Comparison of ENCODE assay signal across 4 cellular contexts in genomic region chr3:41296556-41296955, GRCh38.
"Had no signal": no experiment of that assay in that cellular context is flagged by ENCODE, and none has a peak within 500 bp of the region (broad histone marks: within the 10 kb centered on the region; RNA-seq: fewer than 3 reads in every experiment).

No MANE protein-coding gene starts in this region.

- H3K4me1 Mint-ChIP-seq: GM23338, H9, IgD-negative memory B cell had no signal

- H3K4me3 Mint-ChIP-seq: GM23338, H9, IgD-negative memory B cell had no signal

- DNase-seq: H9, HCEC 1CT had no signal

- H3K27me3 Mint-ChIP-seq: IgD-negative memory B cell had no signal

- H3K27ac Mint-ChIP-seq: GM23338, IgD-negative memory B cell had no signal

- H3K9me3 Mint-ChIP-seq: GM23338, H9, IgD-negative memory B cell had no signal
